Comparison of ENCODE assay signal across 8 cellular contexts in the genomic region with DNA sequence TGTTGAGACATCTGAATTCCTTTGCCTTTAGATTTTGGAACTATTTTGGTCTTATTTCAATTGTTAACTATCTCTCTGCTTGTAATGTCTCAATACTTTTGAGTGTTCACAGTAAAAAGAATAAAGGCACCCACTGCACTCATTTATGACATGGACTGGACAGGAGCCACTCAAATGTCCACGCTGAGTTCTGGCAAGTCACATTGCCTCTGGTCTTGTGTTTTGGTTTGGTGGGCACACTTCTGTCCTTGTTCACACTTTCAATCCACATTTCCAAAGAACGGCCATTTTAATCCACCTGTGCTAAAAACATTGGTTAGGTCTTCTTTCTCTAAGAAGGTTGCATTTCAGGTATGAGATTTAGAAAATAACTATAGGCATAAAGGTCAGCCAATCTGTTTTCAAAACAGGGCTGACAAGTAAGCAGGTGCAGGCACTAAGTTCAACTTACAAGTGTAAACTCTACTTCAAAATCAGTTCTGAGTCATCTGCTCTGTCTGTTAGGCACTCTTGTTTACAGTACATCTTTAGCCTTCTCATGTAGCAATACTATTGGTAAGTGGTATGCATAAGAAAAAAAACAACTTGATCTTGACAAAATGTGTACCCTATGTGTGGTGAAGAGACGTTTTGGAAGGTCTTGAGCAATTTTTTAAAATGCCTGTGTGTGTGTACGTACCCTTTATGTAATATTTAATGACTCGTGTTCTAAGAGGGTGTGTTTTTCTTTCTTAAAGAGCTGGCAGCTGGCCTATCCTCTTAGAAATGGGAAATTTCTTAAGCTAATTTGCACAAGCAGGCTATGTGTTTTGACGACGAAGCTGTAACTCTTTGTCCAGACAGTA. TPM values are rescaled to one million over a fixed set of nuclear protein-coding genes. Genes with fewer than 3 reads are reported as not detected.
A peak's percentile ranks its signal among the peaks of the same experiment; 100 is the strongest.
DNase-seq lines count a peak whose midpoint lies in the region; ATAC-seq, FAIRE-seq and TF ChIP-seq lines count a peak whose summit lies in the region.

No MANE protein-coding gene starts in this region.

- intact Hi-C loops in pancreas (cut with DNase I) = no loop called here

- ATAC-seq in pancreas = peak; percentile 88 to 96 (median 91)

- H3K27me3 ChIP-seq in endocrine pancreas (ENCODE audit: control insufficient read depth, insufficient read depth, low read length) = no peaks in the 10 kb centered on the region
- no peaks in the 10 kb centered on the region for H3K27me3 ChIP-seq in pancreas

- no peaks in the 10 kb centered on the region for H3K36me3 ChIP-seq in endocrine pancreas (ENCODE audit: control insufficient read depth, insufficient read depth, low read length)
- no peaks in the 10 kb centered on the region for H3K36me3 ChIP-seq in pancreas

- no peak for FAIRE-seq in pancreas (lab: Jason Lieb, UNC)

- peak overlapping the region in 2 of 4 donors; percentile 6 to 7 for H3K27ac ChIP-seq in pancreas

- H3K9me3 ChIP-seq in endocrine pancreas (ENCODE audit: control insufficient read depth, low read length) (no peaks in the 10 kb centered on the region), pancreas (no peaks in the 10 kb centered on the region)

- peaks cover 9% of the 10 kb centered on the region for H3K4me1 ChIP-seq in endocrine pancreas (ENCODE audit: control insufficient read depth, insufficient read depth, low read length)
- H3K4me1 ChIP-seq in pancreas = peaks cover 0 to 14% (median 4%) of the 10 kb centered on the region in 3 donors

- no peak overlapping the region for H3K9ac ChIP-seq in endocrine pancreas (ENCODE audit: control insufficient read depth, insufficient read depth, low read length)

- H3K4me3 ChIP-seq in endocrine pancreas (ENCODE audit: control insufficient read depth, insufficient read depth, low read length) = peak overlapping the region; percentile 45
- H3K4me3 ChIP-seq in pancreas = no peak overlapping the region

- WGBS in pancreas, 2 donors = 31 to 38% methylated on average over 7 of the region's 7 CpGs

- no peak for TF ChIP-seq CTCF in pancreas (IDR thresholded peaks at IDR 0.05)

- DNase-seq in ELR (ENCODE audit: low read depth) = peak; percentile 69
- DNase-seq in NCI-H2196 treated with DMSO at 0.1 percent for 48 hours (lab: John Stamatoyannopoulos, UW; ENCODE audit: unreplicated experiment) = peak; percentile 1
- DNase-seq in pancreas = no peak
- no peak for DNase-seq in stimulated activated CD4-positive, alpha-beta T cell treated with anti-CD3 and anti-CD28 coated beads, Interleukin-4, amount 100 ng/mL, for 1 hour
- DNase-seq in mesenteric fat pad (ENCODE audit: low spot score) = no peak
- DNase-seq in hippocampal formation (lab: John Stamatoyannopoulos, UW) = no peak
- DNase-seq in germinal center (ENCODE audit: low spot score) = no peak

RNA-seq across cellular contexts. Expression of a gene that starts 31.5 kb away (rescaled TPM):
- total RNA-seq in pancreas (10 to 100 TPM; 47.8 to 98.6 (median 70.8) TPM), mesenteric fat pad (377 TPM)
- polyA plus RNA-seq in pancreas = 10 to 100 TPM; 55.6 to 84.7 TPM

Comparison
In these comparisons a context has a peak if more than half of its experiments do, and no peak if none do; other contexts are left out.
1. DNase-seq: peak in ELR (single experiment) and NCI-H2196 treated with DMSO at 0.1 percent for 48 hours (single experiment); none in pancreas (0 of 6), stimulated activated CD4-positive, alpha-beta T cell treated with anti-CD3 and anti-CD28 coated beads, Interleukin-4, amount 100 ng/mL, for 1 hour (single experiment), mesenteric fat pad (single experiment), hippocampal formation (0 of 2) and germinal center (single experiment).